Comparison of ENCODE assay signal across 9 cellular contexts in the genomic region with DNA sequence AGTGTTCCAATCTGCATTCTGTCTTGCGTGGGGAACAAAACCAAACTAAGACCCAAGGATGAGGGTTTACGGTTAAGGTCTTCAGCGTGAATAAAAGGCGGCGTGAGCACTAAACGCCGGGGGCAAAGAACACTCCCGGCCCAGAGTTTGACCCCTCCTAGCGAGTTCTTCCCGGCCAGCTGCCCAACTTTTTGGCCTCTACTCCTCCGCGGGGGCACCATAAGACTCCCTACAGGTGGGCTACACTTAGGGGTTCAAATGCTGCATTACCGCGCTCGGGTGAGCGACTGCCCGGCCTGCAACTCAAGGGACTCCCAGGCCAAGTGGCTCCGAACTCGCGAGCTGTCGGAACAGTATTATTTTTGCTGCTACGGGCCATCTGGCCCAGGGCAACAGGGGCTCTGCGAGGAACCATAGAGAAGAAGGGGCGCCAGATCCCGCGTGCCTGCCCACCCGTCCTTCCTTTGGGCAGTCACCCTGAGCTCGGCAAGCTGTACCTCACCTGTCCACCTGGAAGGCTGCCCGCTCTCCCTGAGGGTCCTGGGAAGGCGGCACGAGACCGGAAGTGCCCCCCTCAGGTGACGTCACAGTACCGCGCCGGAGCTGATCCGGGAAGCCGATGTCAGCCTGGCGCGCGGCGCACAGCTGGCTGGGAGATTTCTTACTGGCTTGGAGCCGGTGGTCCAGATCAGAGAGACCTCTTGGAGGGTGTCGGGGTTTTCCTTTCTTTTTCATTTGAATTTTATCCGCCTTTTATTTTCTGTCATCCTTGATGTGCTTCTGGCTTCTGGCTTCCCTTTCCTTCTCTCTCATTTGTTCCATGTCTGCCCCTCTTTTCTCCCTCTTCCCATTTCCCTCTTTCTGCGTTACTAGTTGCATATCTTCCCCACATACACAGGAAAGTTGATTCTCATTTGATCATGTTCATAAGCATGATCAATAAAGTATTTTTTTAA. TPM values are rescaled to one million over a fixed set of nuclear protein-coding genes. Genes with fewer than 3 reads are reported as not detected.
A peak's percentile ranks its signal among the peaks of the same experiment; 100 is the strongest.
DNase-seq lines count a peak whose midpoint lies in the region; ATAC-seq, FAIRE-seq and TF ChIP-seq lines count a peak whose summit lies in the region.
"Had no signal": no experiment of that assay in that cellular context is flagged by ENCODE, and none has a peak within 500 bp of the region (broad histone marks: within the 10 kb centered on the region; RNA-seq: fewer than 3 reads in every experiment).

A gene (minus strand): TSS at position 567 of the 956 bp plus-strand sequence. CDS start 21,638 bp downstream, outside the sequence.

- no peaks in the 10 kb centered on the region for H3K36me3 ChIP-seq in kidney (ENCODE audit: control insufficient read depth in 1 of 2, insufficient read depth in 2 of 2, low read length in 2 of 2)

- ATAC-seq in GM19035 (IDR thresholded peaks at IDR 0.05; ENCODE audit: unreplicated experiment): peak; percentile 90
- ATAC-seq in HG03342 (IDR thresholded peaks at IDR 0.05; ENCODE audit: unreplicated experiment): peak; percentile 91

- FAIRE-seq in kidney (lab: Jason Lieb, UNC): no peak
- FAIRE-seq: TTC549 had no signal

- TF ChIP-seq CTCF in AG10803 (conservative IDR thresholded peaks at IDR 0.05; ENCODE audit: low read length) (no peak), kidney (IDR thresholded peaks at IDR 0.05; ENCODE audit: borderline replicate concordance, extremely low read depth, insufficient read depth) (no peak)

- peak within 1 kb of the TSS; percentile 97 for H3K4me3 ChIP-seq in AG10803 (ENCODE audit: low read length)
- peak within 1 kb of the TSS; percentile 82 to 93 for H3K4me3 ChIP-seq in kidney (ENCODE audit: low read length in 2 of 2)

- peaks cover 0 to 3% of the 10 kb centered on the region in 2 donors for H3K4me1 ChIP-seq in kidney (ENCODE audit: control insufficient read depth in 1 of 2, insufficient read depth in 1 of 2, low read depth in 1 of 2, low read length in 2 of 2)

- DNase-seq in AG10803 (ENCODE audit: low read depth) (peak; percentile 84), NCI-H446 (lab: John Stamatoyannopoulos, UW) (peak; percentile 90 to 93), cerebellum (ENCODE audit: low spot score) (peak; percentile 81), kidney (peak; percentile 97)
- DNase-seq in activated CD4-positive, alpha-beta T cell treated with anti-CD3 and anti-CD28 coated beads for 1 hour: peak; percentile 75
- DNase-seq in stimulated activated CD4-positive, alpha-beta T cell treated with anti-CD3 and anti-CD28 coated beads, Interleukin-15, amount 100 ng/mL, for 1 hour (ENCODE audit: low read depth in 1 of 2, low spot score in 1 of 2): peak; percentile 54 to 77

- intact Hi-C loops in kidney (cut with DNase I): no loop called here

- H3K27ac ChIP-seq in kidney (ENCODE audit: low read depth in 2 of 2, low read length in 2 of 2): peak within 1 kb of the TSS; percentile 92 to 97

- peak within 1 kb of the TSS; percentile 81 to 84 for H3K9ac ChIP-seq in kidney (ENCODE audit: low read length in 2 of 2)

- H3K9me3 ChIP-seq in kidney (ENCODE audit: control insufficient read depth in 1 of 2, low read length in 2 of 2): no peaks in the 10 kb centered on the region

RNA-seq across cellular contexts. Expression of the gene that starts here (rescaled TPM):
- total RNA-seq in cerebellum (17.8 TPM), kidney (20.4 TPM)
- polyA plus RNA-seq in kidney (ENCODE audit: insufficient read depth, low read depth, low replicate concordance): 15.5 TPM

Comparison
In these comparisons a context has a peak if more than half of its experiments do, and no peak if none do; other contexts are left out.
1. Peak in every context shown above with its lines: DNase-seq, ATAC-seq, H3K4me3 ChIP-seq and H3K27ac ChIP-seq.